ENCODE assay signal across 15 cellular contexts in the genomic region with DNA sequence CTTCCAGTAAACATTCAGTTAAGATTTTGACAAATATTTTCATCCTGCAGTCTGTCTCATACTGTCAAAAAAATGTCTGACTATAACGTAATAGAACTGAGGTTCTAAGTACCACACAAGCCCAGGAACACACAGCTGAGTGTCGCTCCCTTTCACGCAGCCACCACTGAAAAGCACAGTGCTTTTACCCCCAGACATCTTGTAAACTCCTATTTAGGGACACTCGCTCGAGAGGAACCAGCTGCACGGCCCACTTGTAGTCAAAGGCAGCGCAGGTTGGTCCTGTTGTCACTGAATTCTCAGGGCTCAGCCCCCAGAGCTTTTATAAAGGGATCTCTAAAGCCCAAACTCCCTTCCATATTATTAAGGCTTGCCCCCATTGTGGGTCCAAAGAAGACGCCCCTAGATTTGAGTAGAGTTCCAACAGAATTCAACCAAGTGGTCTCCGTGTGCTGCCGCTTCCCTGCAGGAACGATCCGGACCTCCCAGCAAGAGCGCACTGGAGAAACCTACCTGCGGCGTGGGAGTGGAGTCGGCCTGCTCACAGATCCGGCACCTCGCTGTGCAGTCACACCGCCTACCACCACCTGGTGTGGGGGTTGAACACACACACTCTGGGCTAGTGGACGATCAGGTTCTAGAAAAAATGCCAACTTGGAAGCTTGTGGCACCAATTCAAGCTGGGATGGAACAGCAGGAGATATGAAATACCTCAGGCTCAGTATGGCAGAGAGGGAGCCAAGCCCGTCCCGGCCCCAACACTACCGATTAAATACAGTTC.
"Had no signal": no experiment of that assay in that cellular context is flagged by ENCODE, and none has a peak within 500 bp of the region (broad histone marks: within the 10 kb centered on the region; RNA-seq: fewer than 3 reads in every experiment).

No MANE protein-coding gene starts in this region.

- H3K4me1 ChIP-seq: ascending aorta, right lobe of liver, testis, upper lobe of left lung had no signal

- H3K4me3 ChIP-seq: ascending aorta, esophagus muscularis mucosa, right lobe of liver, smooth muscle cell, testis, upper lobe of left lung had no signal

- H3K27me3 ChIP-seq: ascending aorta, esophagus muscularis mucosa, right lobe of liver, testis, upper lobe of left lung had no signal

- H3K4me1 Mint-ChIP-seq: activated B cell treated with CpG ODN at 0.5 μM for 24 hours; activated T-helper 17 cell treated with anti-CD3 and anti-CD28 coated beads, Interleukin-2, amount 50 U/mL, for 72 hours had no signal

- H3K27ac Mint-ChIP-seq: activated B cell treated with CpG ODN at 0.5 μM for 24 hours; activated T-helper 17 cell treated with anti-CD3 and anti-CD28 coated beads, Interleukin-2, amount 50 U/mL, for 72 hours; stimulated activated naive CD8-positive, alpha-beta T cell treated with anti-CD3 and anti-CD28 coated beads, Interleukin-15, Interleukin-2, amounts not matched to agents 100 ng/mL and 50 ng/mL, for 24 hours had no signal

- H3K27ac ChIP-seq: ascending aorta, esophagus muscularis mucosa, right lobe of liver, testis, upper lobe of left lung had no signal

- DNase-seq: activated B cell treated with CpG ODN at 0.5 μM for 24 hours; activated CD4-positive, alpha-beta T cell treated with anti-CD3 and anti-CD28 coated beads, Interleukin-2, amount 50 U/mL, for 1 hour; activated CD8-positive, alpha-beta memory T cell treated with anti-CD3 and anti-CD28 coated beads for 24 hours; activated naive CD4-positive, alpha-beta T cell treated with Interleukin-2 at 50 U/mL for 16 hours; kidney glomerular epithelial cell; nephron progenitor cell; right lobe of liver; SW 1271; testis; upper lobe of left lung had no signal

- H3K4me2 ChIP-seq: smooth muscle cell had no signal

- ATAC-seq: activated T-helper 17 cell treated with anti-CD3 and anti-CD28 coated beads, Interleukin-2, amount 50 U/mL, for 72 hours; right lobe of liver had no signal

- H3K4me3 Mint-ChIP-seq: activated B cell treated with CpG ODN at 0.5 μM for 24 hours; activated T-helper 17 cell treated with anti-CD3 and anti-CD28 coated beads, Interleukin-2, amount 50 U/mL, for 72 hours; nephron progenitor cell; stimulated activated naive CD8-positive, alpha-beta T cell treated with anti-CD3 and anti-CD28 coated beads, Interleukin-15, Interleukin-2, amounts not matched to agents 100 ng/mL and 50 ng/mL, for 24 hours had no signal

- H3K9me3 Mint-ChIP-seq: activated B cell treated with CpG ODN at 0.5 μM for 24 hours; activated T-helper 17 cell treated with anti-CD3 and anti-CD28 coated beads, Interleukin-2, amount 50 U/mL, for 72 hours; nephron progenitor cell; stimulated activated naive CD8-positive, alpha-beta T cell treated with anti-CD3 and anti-CD28 coated beads, Interleukin-15, Interleukin-2, amounts not matched to agents 100 ng/mL and 50 ng/mL, for 24 hours had no signal

- H3K9me3 ChIP-seq: ascending aorta, esophagus muscularis mucosa, right lobe of liver, testis, upper lobe of left lung had no signal

- H3K27me3 Mint-ChIP-seq: activated B cell treated with CpG ODN at 0.5 μM for 24 hours; activated T-helper 17 cell treated with anti-CD3 and anti-CD28 coated beads, Interleukin-2, amount 50 U/mL, for 72 hours; stimulated activated naive CD8-positive, alpha-beta T cell treated with anti-CD3 and anti-CD28 coated beads, Interleukin-15, Interleukin-2, amounts not matched to agents 100 ng/mL and 50 ng/mL, for 24 hours had no signal
